ENCODE assay signal across 8 cellular contexts in genomic region chr10:64041185-64041988, GRCh38.
A peak's percentile ranks its signal among the peaks of the same experiment; 100 is the strongest.
DNase-seq lines count a peak whose midpoint lies in the region; ATAC-seq and TF ChIP-seq lines count a peak whose summit lies in the region.

No MANE protein-coding gene starts in this region.

- H3K36me3 ChIP-seq in A673 (ENCODE audit: insufficient read depth, low read length, poor library complexity, severe bottlenecking) (no peaks in the 10 kb centered on the region), kidney epithelial cell (ENCODE audit: control insufficient read depth, insufficient read depth, low read length) (no peaks in the 10 kb centered on the region)

- ATAC-seq in GM18519 (IDR thresholded peaks at IDR 0.05; ENCODE audit: low FRiP score, unreplicated experiment) (peak; percentile 87), HG03060 (IDR thresholded peaks at IDR 0.05; ENCODE audit: low read depth, unreplicated experiment) (peak; percentile 85)

- DNase-seq in A673 (ENCODE audit: low spot score) (peak; percentile 77), NCI-H2171 (lab: John Stamatoyannopoulos, UW) (peak; percentile 27), kidney epithelial cell (ENCODE audit: low read depth) (peak; percentile 34)
- DNase-seq in activated CD4-positive, CD25-positive, alpha-beta regulatory T cell treated with anti-CD3 and anti-CD28 coated beads, Interleukin-2, amount 50 U/mL, for 16 hours (ENCODE audit: low read depth, low spot score): peak; percentile 68
- DNase-seq in central memory CD4-positive, alpha-beta T cell: peak; percentile 80
- peak; percentile 58 to 68 for DNase-seq in stimulated activated CD4-positive, alpha-beta T cell treated with anti-CD3 and anti-CD28 coated beads, Interleukin-1b, Interleukin-23, amount 100 ng/mL, for 4 hours (ENCODE audit: low read depth in 2 of 2)

- intact Hi-C loops in A673 (cut with micrococcal nuclease; ENCODE audit: unreplicated experiment): loop anchor here (10.0 kb wide), 1 partner anchor 243 kb away; no protein-coding TSS in a partner anchor

- TF ChIP-seq CTCF in A673 (conservative IDR thresholded peaks at IDR 0.05; ENCODE audit: low read depth, low read length): peak; percentile 100
- peak; percentile 100 for TF ChIP-seq CTCF in kidney epithelial cell (IDR thresholded peaks at IDR 0.05; ENCODE audit: insufficient read depth, low read length, poor library complexity, severe bottlenecking)

- BruUV-seq in A673 (replicated peaks; lab: Mats Ljungman, UMichigan): no TSS peak

- POLR2A ChIA-PET in A673 (lab: Charles Lee; ENCODE audit: low non-redundant PET): no interaction called here

- no peak overlapping the region for H3K4me3 ChIP-seq in A673 (ENCODE audit: low read depth, low read length, poor library complexity, severe bottlenecking)
- peak overlapping the region; percentile 52 for H3K4me3 ChIP-seq in kidney epithelial cell (ENCODE audit: low read depth, low read length)

- H3K27ac ChIP-seq in A673 (ENCODE audit: low read depth, low read length, poor library complexity, severe bottlenecking): no peak overlapping the region

- no peaks in the 10 kb centered on the region for H3K4me1 ChIP-seq in A673 (ENCODE audit: insufficient read depth, low read length, poor library complexity, severe bottlenecking)

- no peaks in the 10 kb centered on the region for H3K9me3 ChIP-seq in A673 (ENCODE audit: low read depth, low read length, poor library complexity, severe bottlenecking)

- peaks cover 14% of the 10 kb centered on the region for H3K27me3 ChIP-seq in A673 (replicated peaks; ENCODE audit: insufficient read depth, low read depth, low read length, poor library complexity)
- no peaks in the 10 kb centered on the region for H3K27me3 ChIP-seq in kidney epithelial cell (ENCODE audit: control insufficient read depth, insufficient read depth, low read length)

- CTCF ChIA-PET in A673 (lab: Charles Lee): no interaction called here

Comparison
In these comparisons a context has a peak if more than half of its experiments do, and no peak if none do; other contexts are left out.
1. DNase-seq: peak in every context shown above with its lines; median percentile 80 in central memory CD4-positive, alpha-beta T cell; 77 in A673; 68 in activated CD4-positive, CD25-positive, alpha-beta regulatory T cell treated with anti-CD3 and anti-CD28 coated beads, Interleukin-2, amount 50 U/mL, for 16 hours; 63 in stimulated activated CD4-positive, alpha-beta T cell treated with anti-CD3 and anti-CD28 coated beads, Interleukin-1b, Interleukin-23, amount 100 ng/mL, for 4 hours; 34 in kidney epithelial cell; 27 in NCI-H2171.